30 cellular contexts compared by ENCODE assay signal in genomic region chr1:205224736-205225135, GRCh38.
"Had no signal": no experiment of that assay in that cellular context is flagged by ENCODE, and none has a peak within 500 bp of the region (broad histone marks: within the 10 kb centered on the region; RNA-seq: fewer than 3 reads in every experiment).

No MANE protein-coding gene starts in this region.

- H3K4me3 ChIP-seq: PC-9 had no signal

- DNase-seq: activated B cell treated with CpG ODN at 0.5 μM for 24 hours; activated CD4-positive, alpha-beta memory T cell treated with anti-CD3 and anti-CD28 coated beads for 36 hours; activated CD4-positive, alpha-beta T cell treated with anti-CD3 and anti-CD28 coated beads for 4 hours; activated CD4-positive, alpha-beta T cell treated with anti-CD3 and anti-CD28 coated beads, Interleukin-2, amount 50 U/mL, for 1 hour; activated CD4-positive, CD25-positive, alpha-beta regulatory T cell treated with anti-CD3 and anti-CD28 coated beads, Interleukin-2, amount 50 U/mL, for 72 hours; activated CD8-positive, alpha-beta memory T cell treated with anti-CD3 and anti-CD28 coated beads for 24 hours; activated CD8-positive, alpha-beta memory T cell treated with anti-CD3 and anti-CD28 coated beads, Interleukin-2, amount 10 ng/mL, durations not matched to agents 7 days and 5 days; activated CD8-positive, alpha-beta memory T cell treated with anti-CD3 and anti-CD28 coated beads, Interleukin-2, amount 50 U/mL, for 48 hours; activated effector memory CD4-positive, alpha-beta T cell treated with Interleukin-2 at 50 U/mL for 16 hours; activated naive CD4-positive, alpha-beta T cell treated with anti-CD3 and anti-CD28 coated beads, Interleukin-2, amount 10 ng/mL, durations not matched to agents 7 days and 5 days; activated naive CD8-positive, alpha-beta T cell treated with anti-CD3 and anti-CD28 coated beads, Interleukin-2, amount 50 U/mL, for 24 hours; activated T-cell treated with anti-CD3 and anti-CD28 coated beads, Interleukin-2, amount 50 U/mL, for 48 hours; anterior cingulate cortex; caudate nucleus; cerebellar nuclear complex; NCI-H1092 treated with DMSO at 0.1 percent for 48 hours; NCI-H1694; NCI-H1930; NCI-H446 treated with DMSO at 0.1 percent for 48 hours; NCI-H524; PC-9; SW 1271; T-helper 1 cell; T-helper 2 cell; T-helper 9 cell had no signal

- H3K27ac Mint-ChIP-seq: activated B cell treated with CpG ODN at 0.5 μM for 24 hours; activated CD4-positive, alpha-beta memory T cell treated with anti-CD3 and anti-CD28 coated beads for 36 hours; activated CD8-positive, alpha-beta memory T cell treated with anti-CD3 and anti-CD28 coated beads, Interleukin-2, amount 10 ng/mL, durations not matched to agents 7 days and 5 days; activated naive CD4-positive, alpha-beta T cell treated with anti-CD3 and anti-CD28 coated beads, Interleukin-2, amount 10 ng/mL, durations not matched to agents 7 days and 5 days; activated naive CD8-positive, alpha-beta T cell; activated naive CD8-positive, alpha-beta T cell treated with anti-CD3 and anti-CD28 coated beads, Interleukin-2, amount 50 U/mL, for 24 hours; brain had no signal

- H3K27ac ChIP-seq: PC-9, RWPE1, VCaP had no signal

- H3K4me3 Mint-ChIP-seq: activated B cell treated with CpG ODN at 0.5 μM for 24 hours; activated CD4-positive, alpha-beta memory T cell treated with anti-CD3 and anti-CD28 coated beads for 36 hours; activated CD8-positive, alpha-beta memory T cell treated with anti-CD3 and anti-CD28 coated beads, Interleukin-2, amount 10 ng/mL, durations not matched to agents 7 days and 5 days; activated naive CD4-positive, alpha-beta T cell treated with anti-CD3 and anti-CD28 coated beads, Interleukin-2, amount 10 ng/mL, durations not matched to agents 7 days and 5 days; activated naive CD8-positive, alpha-beta T cell; activated naive CD8-positive, alpha-beta T cell treated with anti-CD3 and anti-CD28 coated beads, Interleukin-2, amount 50 U/mL, for 24 hours had no signal

- ATAC-seq: activated CD8-positive, alpha-beta memory T cell treated with anti-CD3 and anti-CD28 coated beads, Interleukin-2, amount 10 ng/mL, durations not matched to agents 7 days and 5 days; activated naive CD8-positive, alpha-beta T cell treated with anti-CD3 and anti-CD28 coated beads, Interleukin-2, amount 50 U/mL, for 24 hours; Right ventricle myocardium inferior had no signal

- H3K9me3 Mint-ChIP-seq: activated B cell treated with CpG ODN at 0.5 μM for 24 hours; activated CD4-positive, alpha-beta memory T cell treated with anti-CD3 and anti-CD28 coated beads for 36 hours; activated naive CD4-positive, alpha-beta T cell treated with anti-CD3 and anti-CD28 coated beads, Interleukin-2, amount 10 ng/mL, durations not matched to agents 7 days and 5 days; activated naive CD8-positive, alpha-beta T cell treated with anti-CD3 and anti-CD28 coated beads, Interleukin-2, amount 50 U/mL, for 24 hours had no signal

- H3K36me3 Mint-ChIP-seq: activated CD4-positive, alpha-beta memory T cell treated with anti-CD3 and anti-CD28 coated beads for 36 hours; activated CD8-positive, alpha-beta memory T cell treated with anti-CD3 and anti-CD28 coated beads, Interleukin-2, amount 10 ng/mL, durations not matched to agents 7 days and 5 days; activated naive CD4-positive, alpha-beta T cell treated with anti-CD3 and anti-CD28 coated beads, Interleukin-2, amount 10 ng/mL, durations not matched to agents 7 days and 5 days; activated naive CD8-positive, alpha-beta T cell; brain had no signal
